8 cellular contexts compared by ENCODE assay signal in genomic region chr20:47318027-47318595, GRCh38. TPM values are rescaled to one million over a fixed set of nuclear protein-coding genes. Genes with fewer than 3 reads are reported as not detected.
DNase-seq lines count a peak whose midpoint lies in the region; ATAC-seq and TF ChIP-seq lines count a peak whose summit lies in the region.

No MANE protein-coding gene starts in this region.

- no peaks in the 10 kb centered on the region for H3K9me2 ChIP-seq in OCI-LY1 (ENCODE audit: low read depth, low read length)

- 0 out of 2 replicates have a peak, but pooled peaks cover 3% of the 10 kb centered on the region for H4K20me1 ChIP-seq in OCI-LY1 (ENCODE audit: insufficient read depth, low read length)

- H3K4me2 ChIP-seq in OCI-LY1 (ENCODE audit: low read length): peak overlapping the region; percentile 19; the same call in 1 of the 2 replicates

- H3K27me3 ChIP-seq in CD4-positive, CD25-positive, alpha-beta regulatory T cell (ENCODE audit: control insufficient read depth, insufficient read depth, low read length): no peaks in the 10 kb centered on the region
- H3K27me3 ChIP-seq in OCI-LY1 (ENCODE audit: insufficient read depth, low read length): no peaks in the 10 kb centered on the region
- no peaks in the 10 kb centered on the region for H3K27me3 ChIP-seq in mucosa of rectum (ENCODE audit: control insufficient read depth in 2 of 2, insufficient read depth in 2 of 2, low read length in 2 of 2)

- peaks cover 7% of the 10 kb centered on the region for H3K36me3 Mint-ChIP-seq in CD4-positive, CD25-positive, alpha-beta regulatory T cell
- H3K36me3 Mint-ChIP-seq in effector memory CD8-positive, alpha-beta T cell (ENCODE audit: insufficient read depth): peaks cover 10% of the 10 kb centered on the region

- H3K4me3 Mint-ChIP-seq in CD4-positive, CD25-positive, alpha-beta regulatory T cell: peak overlapping the region in 3 of 4 donors; percentile 28 to 68 (median 32)
- peak overlapping the region; percentile 37 to 51 for H3K4me3 Mint-ChIP-seq in effector memory CD8-positive, alpha-beta T cell

- H3K27ac Mint-ChIP-seq in CD4-positive, CD25-positive, alpha-beta regulatory T cell: peak overlapping the region; percentile 80 to 92 (median 87)
- peak overlapping the region; percentile 87 to 90 for H3K27ac Mint-ChIP-seq in effector memory CD8-positive, alpha-beta T cell

- no peaks in the 10 kb centered on the region for H3K27me3 Mint-ChIP-seq in CD4-positive, CD25-positive, alpha-beta regulatory T cell
- no peaks in the 10 kb centered on the region for H3K27me3 Mint-ChIP-seq in effector memory CD8-positive, alpha-beta T cell

- H3K9me3 ChIP-seq in CD4-positive, CD25-positive, alpha-beta regulatory T cell (ENCODE audit: control insufficient read depth in 2 of 2, low read length in 2 of 2): no peaks in the 10 kb centered on the region
- H3K9me3 ChIP-seq in OCI-LY1 (ENCODE audit: low read length) (no peaks in the 10 kb centered on the region), mucosa of rectum (ENCODE audit: control insufficient read depth in 2 of 2, low read length in 2 of 2) (no peaks in the 10 kb centered on the region)

- no peak overlapping the region for H3K27ac ChIP-seq in CD4-positive, CD25-positive, alpha-beta regulatory T cell (ENCODE audit: insufficient read depth, low read length, poor library complexity, severe bottlenecking)
- peak overlapping the region; percentile 47 for H3K27ac ChIP-seq in OCI-LY1 (ENCODE audit: low read depth, low read length, poor library complexity, severe bottlenecking)
- H3K27ac ChIP-seq in mucosa of rectum (ENCODE audit: low read depth in 2 of 2, low read length in 2 of 2): peak overlapping the region; percentile 95 to 97

- peaks cover 2% of the 10 kb centered on the region for H3K36me3 ChIP-seq in CD4-positive, CD25-positive, alpha-beta regulatory T cell (ENCODE audit: control insufficient read depth, insufficient read depth, low read length)
- H3K36me3 ChIP-seq in OCI-LY1 (ENCODE audit: insufficient read depth, low read length) (peaks cover 59% of the 10 kb centered on the region), mucosa of rectum (ENCODE audit: control insufficient read depth in 2 of 2, insufficient read depth in 2 of 2, low read length in 2 of 2) (no peaks in the 10 kb centered on the region)

- H3K9me3 Mint-ChIP-seq in CD4-positive, CD25-positive, alpha-beta regulatory T cell: no peaks in the 10 kb centered on the region
- no peaks in the 10 kb centered on the region for H3K9me3 Mint-ChIP-seq in effector memory CD8-positive, alpha-beta T cell

- TF ChIP-seq CTCF in OCI-LY1 (IDR thresholded peaks at IDR 0.05; ENCODE audit: low read length): no peak

- H2AFZ ChIP-seq in OCI-LY1 (ENCODE audit: low read length): no peak overlapping the region

- no peak for DNase-seq in CD4-positive, CD25-positive, alpha-beta regulatory T cell
- DNase-seq in effector memory CD8-positive, alpha-beta T cell: no peak
- DNase-seq in NCI-H2107 (lab: John Stamatoyannopoulos, UW): no peak
- no peak for DNase-seq in NCI-H446 (lab: John Stamatoyannopoulos, UW)
- no peak for DNase-seq in HK-2 (ENCODE audit: unreplicated experiment)
- DNase-seq in HPDE6-E6E7 (ENCODE audit: extremely low spot score): no peak

- peak overlapping the region; percentile 19 for H3K4me3 ChIP-seq in CD4-positive, CD25-positive, alpha-beta regulatory T cell (ENCODE audit: low read depth, low read length)
- H3K4me3 ChIP-seq in OCI-LY1 (ENCODE audit: low read depth, low read length, poor library complexity, severe bottlenecking) (no peak overlapping the region), mucosa of rectum (ENCODE audit: low read length in 2 of 2) (peak overlapping the region; percentile 13 to 41)

- H3K4me1 ChIP-seq in CD4-positive, CD25-positive, alpha-beta regulatory T cell (ENCODE audit: control insufficient read depth, insufficient read depth, low read length, poor library complexity, severe bottlenecking): peaks cover 37% of the 10 kb centered on the region
- H3K4me1 ChIP-seq in OCI-LY1 (ENCODE audit: insufficient read depth, low read length, severe bottlenecking): peaks cover 36% of the 10 kb centered on the region
- H3K4me1 ChIP-seq in mucosa of rectum (ENCODE audit: control insufficient read depth in 2 of 2, insufficient read depth in 2 of 2, low read length in 2 of 2): peaks cover 51 to 75% of the 10 kb centered on the region in 2 donors

- H3F3A ChIP-seq in OCI-LY1 (ENCODE audit: insufficient read depth, low read length): no peaks in the 10 kb centered on the region

- peaks cover 92% of the 10 kb centered on the region for H3K79me2 ChIP-seq in OCI-LY1 (ENCODE audit: insufficient read depth, low read length)

- H3K9ac ChIP-seq in OCI-LY1 (ENCODE audit: low read length) (no peak overlapping the region; the same call in 1 of the 2 replicates), mucosa of rectum (ENCODE audit: low read depth in 1 of 2, low read length in 2 of 2) (peak overlapping the region; percentile 79 to 92)

- peaks cover 10 to 79% (median 52%) of the 10 kb centered on the region in 4 donors for H3K4me1 Mint-ChIP-seq in CD4-positive, CD25-positive, alpha-beta regulatory T cell
- H3K4me1 Mint-ChIP-seq in effector memory CD8-positive, alpha-beta T cell (ENCODE audit: low read depth in 2 of 2): peaks cover 50 to 51% of the 10 kb centered on the region in 2 donors

- ATAC-seq in CD4-positive, CD25-positive, alpha-beta regulatory T cell (ENCODE audit: low read depth in 2 of 2): no peak
- ATAC-seq in effector memory CD8-positive, alpha-beta T cell (replicated peaks): no peak

RNA-seq across cellular contexts. Expression of gene ZMYND8, which starts 38.4 kb away (rescaled TPM):
- 47.2 TPM for total RNA-seq in CD4-positive, CD25-positive, alpha-beta regulatory T cell
- polyA plus RNA-seq in CD4-positive, CD25-positive, alpha-beta regulatory T cell: 10 to 100 TPM in 1 of 4 donors, 1 to 10 TPM in 3; 7.5 to 10.4 (median 8.2) TPM
